ENCODE assay signal across 19 cellular contexts in the genomic region with DNA sequence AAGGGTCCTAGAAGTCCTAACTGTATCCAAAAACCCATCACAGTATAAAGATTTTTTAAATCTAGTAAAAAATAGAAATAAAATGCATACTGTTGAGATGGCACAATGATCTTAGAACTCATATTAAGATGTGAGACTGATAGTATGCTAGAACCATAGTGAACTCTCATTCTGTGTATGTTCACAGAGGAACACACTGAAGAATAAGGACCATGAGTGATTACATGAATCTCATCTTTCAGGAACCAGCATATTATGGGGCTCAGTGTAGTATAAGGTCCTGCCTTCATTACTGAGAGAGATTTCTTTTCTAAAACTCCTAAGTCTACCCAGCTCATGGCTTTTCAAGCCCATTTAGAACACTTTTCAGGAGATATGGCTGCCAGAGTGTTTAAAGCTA. TPM values are rescaled to one million over a fixed set of nuclear protein-coding genes. Genes with fewer than 3 reads are reported as not detected.
DNase-seq lines count a peak whose midpoint lies in the region; ATAC-seq and TF ChIP-seq lines count a peak whose summit lies in the region.
"Had no signal": no experiment of that assay in that cellular context is flagged by ENCODE, and none has a peak within 500 bp of the region (broad histone marks: within the 10 kb centered on the region; RNA-seq: fewer than 3 reads in every experiment).

No MANE protein-coding gene starts in this region.

- no peaks in the 10 kb centered on the region for H3K36me3 ChIP-seq in gastrocnemius medialis
- H3K36me3 ChIP-seq in osteoblast (ENCODE audit: insufficient read depth, low read length), result no peaks in the 10 kb centered on the region
- H3K36me3 ChIP-seq: adrenal gland, spleen, thoracic aorta had no signal

- no peak for DNase-seq in gastrocnemius medialis
- DNase-seq in HCEC 1CT, result no peak
- no peak for DNase-seq in osteoblast (ENCODE audit: insufficient read length, low spot score, missing footprints)
- DNase-seq in activated CD4-positive, alpha-beta T cell treated with anti-CD3 and anti-CD28 coated beads for 1 hour, result no peak
- DNase-seq: activated CD4-positive, alpha-beta T cell treated with anti-CD3 and anti-CD28 coated beads for 4 hours; activated T-cell treated with anti-CD3 and anti-CD28 coated beads, Interleukin-2, amount 50 U/mL, for 1 hour; adrenal gland; Caco-2; kidney; midbrain; NCI-H446; spleen had no signal

- H2AFZ ChIP-seq in osteoblast (ENCODE audit: low read length), result no peak overlapping the region

- H3K9me3 ChIP-seq in gastrocnemius medialis (no peaks in the 10 kb centered on the region), osteoblast (ENCODE audit: low read depth, low read length) (no peaks in the 10 kb centered on the region)
- H3K9me3 ChIP-seq: A549, adrenal gland, Caco-2, spleen, thoracic aorta had no signal

- no peaks in the 10 kb centered on the region for H3K79me2 ChIP-seq in osteoblast (ENCODE audit: insufficient read depth, low read length)

- ATAC-seq in GM18499 (IDR thresholded peaks at IDR 0.05; ENCODE audit: insufficient read depth, unreplicated experiment) (peak; percentile 45), GM19468 (IDR thresholded peaks at IDR 0.05; ENCODE audit: extremely low read depth, unreplicated experiment) (peak; percentile 33), HG02852 (IDR thresholded peaks at IDR 0.05; ENCODE audit: unreplicated experiment) (peak; percentile 66), HG03432 (IDR thresholded peaks at IDR 0.05; ENCODE audit: unreplicated experiment) (peak; percentile 67), gastrocnemius medialis (no peak)
- ATAC-seq: A549 had no signal

- TF ChIP-seq CTCF in gastrocnemius medialis (IDR thresholded peaks at IDR 0.05 in 4 of 5, conservative IDR thresholded peaks at IDR 0.05 in 1 of 5) (no peak), osteoblast (IDR thresholded peaks at IDR 0.05; ENCODE audit: extremely low read depth, low read depth, low read length) (no peak)

- no peaks in the 10 kb centered on the region for H3K4me1 ChIP-seq in gastrocnemius medialis
- H3K4me1 ChIP-seq in osteoblast (ENCODE audit: insufficient read depth, low read length), result peaks cover under 1% of the 10 kb centered on the region
- H3K4me1 ChIP-seq: A549, adrenal gland had no signal

- H3K27ac ChIP-seq in gastrocnemius medialis (no peak overlapping the region), osteoblast (ENCODE audit: low read depth, low read length) (no peak overlapping the region)
- H3K27ac ChIP-seq: A549, adrenal gland, epithelial cell of prostate, spleen, thoracic aorta had no signal

- no peak for TF ChIP-seq POLR2A in gastrocnemius medialis (IDR thresholded peaks at IDR 0.05)

- intact Hi-C loops in gastrocnemius medialis (cut with DNase I; ENCODE audit: low total_unique reads), result no loop called here

- H3K27me3 ChIP-seq in gastrocnemius medialis (no peaks in the 10 kb centered on the region), osteoblast (ENCODE audit: insufficient read depth, low read length) (peaks cover 2% of the 10 kb centered on the region)
- H3K27me3 ChIP-seq: adrenal gland, spleen had no signal

- no peak overlapping the region for H3K4me3 ChIP-seq in gastrocnemius medialis
- no peak overlapping the region for H3K4me3 ChIP-seq in osteoblast (ENCODE audit: insufficient read depth, low read length)
- H3K4me3 ChIP-seq: A549, adrenal gland, spleen, thoracic aorta had no signal

- H4K20me1 ChIP-seq in osteoblast (ENCODE audit: insufficient read depth, low read length), result no peaks in the 10 kb centered on the region

- in situ Hi-C loops in gastrocnemius medialis (cut with MboI; ENCODE audit: low sequenced_read_pairs in 4 of 4), result no loop called here

- no peak overlapping the region for H3K4me2 ChIP-seq in osteoblast (ENCODE audit: insufficient read depth, low read length)
- H3K4me2 ChIP-seq: A549 had no signal

RNA-seq across cellular contexts. Expression of a gene that starts 59.8 kb away (rescaled TPM):
- total RNA-seq in gastrocnemius medialis (1 to 10 TPM; 2.2 to 5.6 (median 3.7) TPM), osteoblast (5.3 and 5.4 TPM in 2 replicates)

Comparison
In these comparisons a context has a peak if more than half of its experiments do, and no peak if none do; other contexts are left out.
1. ATAC-seq: peak in GM18499 (single experiment), GM19468 (single experiment), HG02852 (single experiment) and HG03432 (single experiment); none in gastrocnemius medialis (0 of 2).